Comparison of ENCODE assay signal across 1 cellular context in the genomic region with DNA sequence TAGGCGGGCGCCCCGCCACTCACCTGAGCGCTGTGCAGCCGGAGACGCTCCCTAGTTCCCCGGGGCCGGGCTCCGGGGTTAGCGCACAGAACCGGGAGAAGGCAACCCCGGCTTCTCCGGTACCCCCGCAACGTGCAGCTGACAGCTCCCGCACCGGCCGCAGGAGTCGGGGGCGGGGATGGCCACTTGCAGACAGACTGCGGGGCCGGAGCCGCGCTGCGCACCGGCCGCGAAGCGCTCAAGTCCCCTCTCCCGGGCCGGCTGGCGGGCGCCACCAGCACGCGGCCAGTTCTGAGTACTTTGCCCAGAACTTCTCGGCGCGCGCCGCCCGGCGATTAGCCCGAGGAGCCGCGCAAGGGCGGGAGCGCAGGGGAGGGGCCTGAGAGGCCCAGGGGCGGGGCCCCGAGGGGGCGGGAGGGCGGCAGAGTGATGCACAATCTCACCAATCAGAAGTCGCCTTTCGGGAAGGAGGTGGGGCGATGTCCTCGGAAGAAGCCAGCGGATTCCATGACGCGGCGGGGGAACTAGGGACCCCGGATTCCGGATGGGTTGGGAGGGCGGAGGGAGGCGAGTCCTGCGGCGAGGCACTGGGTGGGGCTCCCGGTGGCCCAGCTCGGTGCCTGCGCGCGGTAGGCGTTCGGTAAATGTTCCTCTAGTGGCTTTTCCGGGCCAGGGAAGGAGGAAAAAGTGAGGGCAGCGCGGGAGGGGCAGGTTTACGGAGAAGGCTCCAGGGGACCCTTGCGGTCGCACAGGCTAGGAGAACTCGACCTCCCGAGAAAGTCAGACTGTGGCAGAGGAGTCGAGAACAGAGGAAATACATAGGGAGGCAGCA.
TF ChIP-seq lines count a peak whose summit lies in the region.

A gene with protein sequence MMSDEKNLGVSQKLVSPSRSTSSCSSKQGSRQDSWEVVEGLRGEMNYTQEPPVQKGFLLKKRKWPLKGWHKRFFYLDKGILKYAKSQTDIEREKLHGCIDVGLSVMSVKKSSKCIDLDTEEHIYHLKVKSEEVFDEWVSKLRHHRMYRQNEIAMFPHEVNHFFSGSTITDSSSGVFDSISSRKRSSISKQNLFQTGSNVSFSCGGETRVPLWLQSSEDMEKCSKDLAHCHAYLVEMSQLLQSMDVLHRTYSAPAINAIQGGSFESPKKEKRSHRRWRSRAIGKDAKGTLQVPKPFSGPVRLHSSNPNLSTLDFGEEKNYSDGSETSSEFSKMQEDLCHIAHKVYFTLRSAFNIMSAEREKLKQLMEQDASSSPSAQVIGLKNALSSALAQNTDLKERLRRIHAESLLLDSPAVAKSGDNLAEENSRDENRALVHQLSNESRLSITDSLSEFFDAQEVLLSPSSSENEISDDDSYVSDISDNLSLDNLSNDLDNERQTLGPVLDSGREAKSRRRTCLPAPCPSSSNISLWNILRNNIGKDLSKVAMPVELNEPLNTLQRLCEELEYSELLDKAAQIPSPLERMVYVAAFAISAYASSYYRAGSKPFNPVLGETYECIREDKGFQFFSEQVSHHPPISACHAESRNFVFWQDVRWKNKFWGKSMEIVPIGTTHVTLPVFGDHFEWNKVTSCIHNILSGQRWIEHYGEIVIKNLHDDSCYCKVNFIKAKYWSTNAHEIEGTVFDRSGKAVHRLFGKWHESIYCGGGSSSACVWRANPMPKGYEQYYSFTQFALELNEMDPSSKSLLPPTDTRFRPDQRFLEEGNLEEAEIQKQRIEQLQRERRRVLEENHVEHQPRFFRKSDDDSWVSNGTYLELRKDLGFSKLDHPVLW (minus strand): TSS at position 316 of the 832 bp plus-strand sequence. CDS start 87,706 bp downstream, outside the sequence.

TF ChIP-seq in HepG2, 621 proteins besides CTCF, POLR2A, EP300 and RAD21 (continued from another document and continues in another):
- TF ChIP-seq, protein P1, sequence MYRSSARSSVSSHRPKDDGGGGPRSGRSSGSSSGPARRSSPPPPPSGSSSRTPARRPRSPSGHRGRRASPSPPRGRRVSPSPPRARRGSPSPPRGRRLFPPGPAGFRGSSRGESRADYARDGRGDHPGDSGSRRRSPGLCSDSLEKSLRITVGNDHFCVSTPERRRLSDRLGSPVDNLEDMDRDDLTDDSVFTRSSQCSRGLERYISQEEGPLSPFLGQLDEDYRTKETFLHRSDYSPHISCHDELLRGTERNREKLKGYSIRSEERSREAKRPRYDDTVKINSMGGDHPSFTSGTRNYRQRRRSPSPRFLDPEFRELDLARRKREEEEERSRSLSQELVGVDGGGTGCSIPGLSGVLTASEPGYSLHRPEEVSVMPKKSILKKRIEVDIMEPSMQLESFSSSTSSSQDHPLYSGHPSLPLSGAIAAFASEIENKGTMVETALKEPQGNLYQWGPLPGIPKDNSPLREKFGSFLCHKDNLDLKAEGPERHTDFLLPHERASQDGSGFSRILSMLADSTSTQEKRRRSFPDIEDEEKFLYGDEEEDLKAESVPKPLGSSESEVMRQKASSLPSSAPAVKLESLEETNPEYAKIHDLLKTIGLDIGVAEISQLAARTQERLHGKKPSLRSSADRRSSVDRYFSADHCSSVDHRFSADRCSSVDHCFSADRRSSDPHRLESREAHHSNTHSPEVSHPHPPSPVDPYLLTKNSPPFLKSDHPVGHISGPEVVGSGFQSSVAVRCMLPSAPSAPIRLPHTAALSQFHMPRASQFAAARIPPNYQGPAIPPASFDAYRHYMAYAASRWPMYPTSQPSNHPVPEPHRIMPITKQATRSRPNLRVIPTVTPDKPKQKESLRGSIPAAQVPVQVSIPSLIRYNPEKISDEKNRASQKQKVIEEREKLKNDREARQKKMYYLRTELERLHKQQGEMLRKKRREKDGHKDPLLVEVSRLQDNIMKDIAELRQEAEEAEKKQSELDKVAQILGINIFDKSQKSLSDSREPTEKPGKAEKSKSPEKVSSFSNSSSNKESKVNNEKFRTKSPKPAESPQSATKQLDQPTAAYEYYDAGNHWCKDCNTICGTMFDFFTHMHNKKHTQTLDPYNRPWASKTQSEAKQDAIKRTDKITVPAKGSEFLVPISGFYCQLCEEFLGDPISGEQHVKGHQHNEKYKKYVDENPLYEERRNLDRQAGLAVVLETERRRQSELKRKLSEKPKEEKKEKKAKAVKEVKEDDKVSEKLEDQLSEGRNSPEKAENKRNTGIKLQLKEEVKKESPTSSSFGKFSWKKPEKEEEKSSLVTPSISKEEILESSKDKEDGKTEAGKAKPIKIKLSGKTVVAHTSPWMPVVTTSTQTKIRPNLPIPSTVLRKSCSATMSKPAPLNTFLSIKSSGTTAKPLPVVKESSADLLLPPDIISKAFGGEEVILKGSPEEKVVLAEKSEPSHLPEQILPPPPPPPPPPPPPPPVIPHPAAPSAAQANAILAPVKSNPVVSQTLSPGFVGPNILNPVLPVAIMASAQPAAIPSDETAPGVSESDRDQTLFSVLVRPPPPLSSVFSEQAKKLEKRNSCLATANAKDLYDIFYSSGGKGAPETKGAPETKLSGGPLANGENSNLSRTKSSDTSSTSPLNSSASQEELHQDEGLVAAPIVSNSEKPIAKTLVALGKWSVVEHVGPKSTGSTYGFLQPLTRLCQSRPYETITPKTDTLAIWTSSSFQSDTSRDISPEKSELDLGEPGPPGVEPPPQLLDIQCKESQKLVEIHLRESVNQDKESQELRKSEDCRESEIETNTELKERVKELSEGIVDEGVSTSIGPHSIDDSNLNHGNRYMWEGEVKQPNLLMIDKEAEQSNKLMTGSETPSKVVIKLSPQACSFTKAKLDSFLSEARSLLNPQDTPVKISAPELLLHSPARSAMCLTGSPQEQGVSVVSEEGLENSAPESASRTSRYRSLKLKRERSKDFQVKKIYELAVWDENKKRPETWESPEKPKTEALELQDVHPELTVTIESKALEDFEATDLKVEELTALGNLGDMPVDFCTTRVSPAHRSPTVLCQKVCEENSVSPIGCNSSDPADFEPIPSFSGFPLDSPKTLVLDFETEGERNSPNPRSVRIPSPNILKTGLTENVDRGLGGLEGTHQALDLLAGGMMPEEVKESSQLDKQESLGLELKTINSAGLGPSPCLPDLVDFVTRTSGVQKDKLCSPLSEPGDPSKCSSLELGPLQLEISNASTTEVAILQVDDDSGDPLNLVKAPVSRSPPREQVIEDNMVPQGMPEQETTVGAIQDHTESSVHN (CRISPR knock-in tag; IDR thresholded peaks at IDR 0.05), result no peak
- no peak for TF ChIP-seq ZNF562 (CRISPR knock-in tag; IDR thresholded peaks at IDR 0.05; ENCODE audit: borderline replicate concordance)
- TF ChIP-seq, protein P2, sequence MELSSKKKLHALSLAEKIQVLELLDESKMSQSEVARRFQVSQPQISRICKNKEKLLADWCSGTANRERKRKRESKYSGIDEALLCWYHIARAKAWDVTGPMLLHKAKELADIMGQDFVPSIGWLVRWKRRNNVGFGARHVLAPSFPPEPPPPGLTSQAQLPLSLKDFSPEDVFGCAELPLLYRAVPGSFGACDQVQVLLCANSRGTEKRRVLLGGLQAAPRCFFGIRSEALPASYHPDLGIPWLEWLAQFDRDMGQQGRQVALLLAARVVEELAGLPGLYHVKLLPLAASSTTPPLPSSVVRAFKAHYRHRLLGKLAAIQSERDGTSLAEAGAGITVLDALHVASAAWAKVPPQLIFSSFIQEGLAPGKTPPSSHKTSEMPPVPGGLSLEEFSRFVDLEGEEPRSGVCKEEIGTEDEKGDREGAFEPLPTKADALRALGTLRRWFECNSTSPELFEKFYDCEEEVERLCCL (CRISPR knock-in tag; IDR thresholded peaks at IDR 0.05; ENCODE audit: borderline replicate concordance), result no peak
- peak; percentile 31 for TF ChIP-seq ZNF883 (CRISPR knock-in tag; IDR thresholded peaks at IDR 0.05; ENCODE audit: not compliant biosample characterization)
- TF ChIP-seq U2AF2 (IDR thresholded peaks at IDR 0.05; ENCODE audit: low read depth, low read length), result no peak
- TF ChIP-seq, protein P3, sequence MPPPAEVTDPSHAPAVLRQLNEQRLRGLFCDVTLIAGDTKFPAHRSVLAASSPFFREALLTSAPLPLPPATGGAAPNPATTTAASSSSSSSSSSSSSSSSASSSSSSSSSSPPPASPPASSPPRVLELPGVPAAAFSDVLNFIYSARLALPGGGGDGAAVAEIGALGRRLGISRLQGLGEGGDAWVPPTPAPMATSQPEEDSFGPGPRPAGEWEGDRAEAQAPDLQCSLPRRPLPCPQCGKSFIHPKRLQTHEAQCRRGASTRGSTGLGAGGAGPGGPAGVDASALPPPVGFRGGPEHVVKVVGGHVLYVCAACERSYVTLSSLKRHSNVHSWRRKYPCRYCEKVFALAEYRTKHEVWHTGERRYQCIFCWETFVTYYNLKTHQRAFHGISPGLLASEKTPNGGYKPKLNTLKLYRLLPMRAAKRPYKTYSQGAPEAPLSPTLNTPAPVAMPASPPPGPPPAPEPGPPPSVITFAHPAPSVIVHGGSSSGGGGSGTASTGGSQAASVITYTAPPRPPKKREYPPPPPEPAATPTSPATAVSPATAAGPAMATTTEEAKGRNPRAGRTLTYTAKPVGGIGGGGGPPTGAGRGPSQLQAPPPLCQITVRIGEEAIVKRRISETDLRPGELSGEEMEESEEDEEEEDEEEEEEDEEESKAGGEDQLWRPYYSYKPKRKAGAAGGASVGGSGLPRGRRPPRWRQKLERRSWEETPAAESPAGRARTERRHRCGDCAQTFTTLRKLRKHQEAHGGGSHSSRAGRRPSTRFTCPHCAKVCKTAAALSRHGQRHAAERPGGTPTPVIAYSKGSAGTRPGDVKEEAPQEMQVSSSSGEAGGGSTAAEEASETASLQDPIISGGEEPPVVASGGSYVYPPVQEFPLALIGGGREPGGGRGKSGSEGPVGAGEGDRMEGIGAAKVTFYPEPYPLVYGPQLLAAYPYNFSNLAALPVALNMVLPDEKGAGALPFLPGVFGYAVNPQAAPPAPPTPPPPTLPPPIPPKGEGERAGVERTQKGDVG (CRISPR knock-in tag; IDR thresholded peaks at IDR 0.05; ENCODE audit: borderline replicate concordance), result no peak
- TF ChIP-seq TCF12 (IDR thresholded peaks at IDR 0.05), result no peak
- TF ChIP-seq TCF12 (CRISPR knock-in tag; IDR thresholded peaks at IDR 0.05), result no peak
- TF ChIP-seq EEA1 (CRISPR knock-in tag; IDR thresholded peaks at IDR 0.05; ENCODE audit: borderline replicate concordance), result no peak
- TF ChIP-seq ZNF124 (CRISPR knock-in tag; IDR thresholded peaks at IDR 0.05), result no peak
- no peak for TF ChIP-seq ZSCAN20 (CRISPR knock-in tag; IDR thresholded peaks at IDR 0.05; ENCODE audit: borderline replicate concordance)
- no peak for TF ChIP-seq ZNF780A (CRISPR knock-in tag; IDR thresholded peaks at IDR 0.05)
- TF ChIP-seq, protein P4, sequence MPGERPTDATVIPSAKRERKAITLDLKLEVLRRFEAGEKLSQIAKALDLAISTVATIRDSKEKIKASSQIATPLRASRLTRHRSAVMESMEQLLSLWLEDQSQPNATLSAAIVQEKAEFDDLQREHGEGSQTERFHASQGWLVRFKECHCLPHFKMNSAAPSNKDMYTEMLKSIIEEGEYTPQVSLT (CRISPR knock-in tag; IDR thresholded peaks at IDR 0.05; ENCODE audit: borderline replicate concordance, low read depth), result no peak
- peak; percentile 59; the same call in 1 of the 2 replicates for TF ChIP-seq ZNF788 (CRISPR knock-in tag; IDR thresholded peaks at IDR 0.05; ENCODE audit: borderline replicate concordance)
- TF ChIP-seq ZNF333 (CRISPR knock-in tag; IDR thresholded peaks at IDR 0.05; ENCODE audit: borderline replicate concordance), result peak; percentile 54; the same call in 1 of the 2 replicates
- TF ChIP-seq ZNF558 (CRISPR knock-in tag; IDR thresholded peaks at IDR 0.05; ENCODE audit: borderline replicate concordance), result no peak
- no peak for TF ChIP-seq KDM1A (CRISPR knock-in tag; IDR thresholded peaks at IDR 0.05)
- no peak for TF ChIP-seq ZNF337 (CRISPR knock-in tag; IDR thresholded peaks at IDR 0.05; ENCODE audit: borderline replicate concordance, low read depth)
- TF ChIP-seq, protein P5, sequence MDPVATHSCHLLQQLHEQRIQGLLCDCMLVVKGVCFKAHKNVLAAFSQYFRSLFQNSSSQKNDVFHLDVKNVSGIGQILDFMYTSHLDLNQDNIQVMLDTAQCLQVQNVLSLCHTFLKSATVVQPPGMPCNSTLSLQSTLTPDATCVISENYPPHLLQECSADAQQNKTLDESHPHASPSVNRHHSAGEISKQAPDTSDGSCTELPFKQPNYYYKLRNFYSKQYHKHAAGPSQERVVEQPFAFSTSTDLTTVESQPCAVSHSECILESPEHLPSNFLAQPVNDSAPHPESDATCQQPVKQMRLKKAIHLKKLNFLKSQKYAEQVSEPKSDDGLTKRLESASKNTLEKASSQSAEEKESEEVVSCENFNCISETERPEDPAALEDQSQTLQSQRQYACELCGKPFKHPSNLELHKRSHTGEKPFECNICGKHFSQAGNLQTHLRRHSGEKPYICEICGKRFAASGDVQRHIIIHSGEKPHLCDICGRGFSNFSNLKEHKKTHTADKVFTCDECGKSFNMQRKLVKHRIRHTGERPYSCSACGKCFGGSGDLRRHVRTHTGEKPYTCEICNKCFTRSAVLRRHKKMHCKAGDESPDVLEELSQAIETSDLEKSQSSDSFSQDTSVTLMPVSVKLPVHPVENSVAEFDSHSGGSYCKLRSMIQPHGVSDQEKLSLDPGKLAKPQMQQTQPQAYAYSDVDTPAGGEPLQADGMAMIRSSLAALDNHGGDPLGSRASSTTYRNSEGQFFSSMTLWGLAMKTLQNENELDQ (CRISPR knock-in tag; IDR thresholded peaks at IDR 0.05; ENCODE audit: borderline replicate concordance), result no peak
- no peak for TF ChIP-seq REXO4 (CRISPR knock-in tag; IDR thresholded peaks at IDR 0.05; ENCODE audit: borderline replicate concordance)
- TF ChIP-seq ZNF724P (CRISPR knock-in tag; IDR thresholded peaks at IDR 0.05; ENCODE audit: borderline replicate concordance), result 0 out of 2 replicates have a peak, but pooled peaks have one; percentile 28
- no peak for TF ChIP-seq FOSL1 (CRISPR knock-in tag; IDR thresholded peaks at IDR 0.05; ENCODE audit: borderline replicate concordance)
- peak in 1 of 2 experiments; percentile 60; a peak in 2 of 4 replicates for TF ChIP-seq KLF16 (CRISPR knock-in tag; IDR thresholded peaks at IDR 0.05)
- peak; percentile 46; the same call in 1 of the 2 replicates for TF ChIP-seq GABPA (IDR thresholded peaks at IDR 0.05; ENCODE audit: low read depth, low read length)
- peak; percentile 62 for TF ChIP-seq GABPA (CRISPR knock-in tag; IDR thresholded peaks at IDR 0.05; ENCODE audit: low read depth)
- TF ChIP-seq GATAD2A (CRISPR knock-in tag; IDR thresholded peaks at IDR 0.05), result peak; percentile 60
- TF ChIP-seq ZNF704 (CRISPR knock-in tag; IDR thresholded peaks at IDR 0.05; ENCODE audit: borderline replicate concordance), result no peak
- no peak for TF ChIP-seq ZNF44 (CRISPR knock-in tag; IDR thresholded peaks at IDR 0.05)
- TF ChIP-seq, protein P6, sequence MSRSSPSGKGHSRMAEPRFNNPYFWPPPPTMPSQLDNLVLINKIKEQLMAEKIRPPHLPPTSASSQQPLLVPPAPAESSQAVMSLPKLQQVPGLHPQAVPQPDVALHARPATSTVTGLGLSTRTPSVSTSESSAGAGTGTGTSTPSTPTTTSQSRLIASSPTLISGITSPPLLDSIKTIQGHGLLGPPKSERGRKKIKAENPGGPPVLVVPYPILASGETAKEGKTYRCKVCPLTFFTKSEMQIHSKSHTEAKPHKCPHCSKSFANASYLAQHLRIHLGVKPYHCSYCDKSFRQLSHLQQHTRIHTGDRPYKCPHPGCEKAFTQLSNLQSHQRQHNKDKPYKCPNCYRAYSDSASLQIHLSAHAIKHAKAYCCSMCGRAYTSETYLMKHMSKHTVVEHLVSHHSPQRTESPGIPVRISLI (CRISPR knock-in tag; IDR thresholded peaks at IDR 0.05; ENCODE audit: borderline replicate concordance), result no peak
- peak; percentile 50; the same call in 1 of the 2 replicates for TF ChIP-seq ZNF160 (CRISPR knock-in tag; IDR thresholded peaks at IDR 0.05)
